9 cellular contexts compared by ENCODE assay signal in genomic region chr20:3805594-3806264, GRCh38. TPM values are rescaled to one million over a fixed set of nuclear protein-coding genes. Genes with fewer than 3 reads are reported as not detected.
A peak's percentile ranks its signal among the peaks of the same experiment; 100 is the strongest.
DNase-seq lines count a peak whose midpoint lies in the region; ATAC-seq and TF ChIP-seq lines count a peak whose summit lies in the region.
"Had no signal": no experiment of that assay in that cellular context is flagged by ENCODE, and none has a peak within 500 bp of the region (broad histone marks: within the 10 kb centered on the region; RNA-seq: fewer than 3 reads in every experiment).

No MANE protein-coding gene starts in this region.

- H3K4me3 ChIP-seq in AG04450 (ENCODE audit: low read depth, low read length), result no peak overlapping the region
- no peak overlapping the region for H3K4me3 ChIP-seq in NB4 (ENCODE audit: low read depth, low read length)
- H3K4me3 ChIP-seq in coronary artery, result peak overlapping the region; percentile 15
- H3K4me3 ChIP-seq in testis, result no peak overlapping the region

- intact Hi-C loops in testis (cut with DNase I; ENCODE audit: low total_unique reads), result no loop called here

- WGBS in testis, 2 donors, result 94 to 95% methylated on average over 8 of the region's 8 CpGs

- CTCF ChIA-PET in AG04450 (lab: Charles Lee), result interaction anchor here (1.6 kb wide), 1 partner anchor 15 kb away, joined by 5 read pairs; the partner anchor contains the start of gene AP5S1

- ATAC-seq in HG03378 (IDR thresholded peaks at IDR 0.05; ENCODE audit: unreplicated experiment), result no peak
- ATAC-seq: left lobe of liver had no signal

- H3K27ac ChIP-seq in AG04450 (ENCODE audit: low read depth, low read length), result peak overlapping the region; percentile 99
- H3K27ac ChIP-seq in coronary artery, result peak overlapping the region; percentile 93 to 95
- H3K27ac ChIP-seq in testis, result peak overlapping the region in 1 of 2 donors; percentile 91

- TF ChIP-seq CTCF in AG04450 (IDR thresholded peaks at IDR 0.05; ENCODE audit: low read depth, low read length) (no peak), NB4 (IDR thresholded peaks at IDR 0.05; ENCODE audit: low read depth, low read length) (no peak), coronary artery (IDR thresholded peaks at IDR 0.05) (no peak), testis (IDR thresholded peaks at IDR 0.05) (no peak)

- H3K27me3 ChIP-seq in AG04450 (ENCODE audit: control insufficient read depth, insufficient read depth, low read length) (no peaks in the 10 kb centered on the region), testis (no peaks in the 10 kb centered on the region)

- H3K36me3 ChIP-seq in testis (ENCODE audit: low read depth, missing control alignments), result no peaks in the 10 kb centered on the region

- DNase-seq in AG04450 (ENCODE audit: low read depth, low spot score) (no peak), NB4 (ENCODE audit: low read depth) (peak; percentile 49), coronary artery (ENCODE audit: low spot score) (no peak), myocyte (ENCODE audit: low read depth) (peak; percentile 59), testis (no peak), GDM1 (lab: John Stamatoyannopoulos, UW) (no peak), ureter (ENCODE audit: low spot score) (no peak)

- H3K4me1 ChIP-seq in testis, result peaks cover 27% of the 10 kb centered on the region

- POLR2A ChIA-PET in AG04450 (lab: Yijun Ruan, JAX), result interaction anchor here (1.0 to 2.1 kb wide), 2 partner anchors 10 to 15 kb away, joined by 3 to 5 read pairs; partner anchors contain the start of genes AP5S1 and CDC25B

- TF ChIP-seq POLR2A in NB4 (IDR thresholded peaks at IDR 0.05; ENCODE audit: extremely low read depth, insufficient read length), result no peak
- no peak for TF ChIP-seq POLR2A in testis (IDR thresholded peaks at IDR 0.05)

- no peaks in the 10 kb centered on the region; the same call in 1 of the 2 replicates for H3K9me3 ChIP-seq in AG04450 (ENCODE audit: control insufficient read depth, insufficient read depth, low read length)
- H3K9me3 ChIP-seq in testis, result no peaks in the 10 kb centered on the region

RNA-seq across cellular contexts. Expression of gene CDC25B, which starts 9.6 kb away (rescaled TPM):
- polyA plus RNA-seq in AG04450 (2011; rRNA removed) (57.3 and 58.9 TPM in 2 replicates), testis (ENCODE audit: insufficient read depth, low read depth, low replicate concordance) (14.4 TPM)
- polyA minus RNA-seq in AG04450 (2011; rRNA and poly(A)+ RNA removed), result 41.1 and 48.7 TPM in 2 replicates
- total RNA-seq in myocyte (127 and 211 TPM in 2 replicates), testis (10 to 100 TPM; 25.4 to 45.6 TPM), ureter (16.6 TPM)
- 84.8 TPM for polyA plus RNA-seq in myocyte (2012)

RNA-seq across cellular contexts. Expression of gene AP5S1, which starts 14.6 kb away (rescaled TPM):
- polyA plus RNA-seq in AG04450 (2011; rRNA removed) (7.8 and 11.7 TPM in 2 replicates), testis (ENCODE audit: insufficient read depth, low read depth, low replicate concordance) (26.0 TPM)
- polyA minus RNA-seq in AG04450 (2011; rRNA and poly(A)+ RNA removed), result 10.3 and 14.3 TPM in 2 replicates
- total RNA-seq in myocyte (23.8 and 24.6 TPM in 2 replicates), testis (10 to 100 TPM; 25.9 to 26.6 TPM), ureter (13.6 TPM)
- 21.3 TPM for polyA plus RNA-seq in myocyte (2012)

RNA-seq across cellular contexts. Expression of gene CENPB, which starts 19.2 kb away (rescaled TPM):
- polyA plus RNA-seq in AG04450 (2011; rRNA removed), result 29.7 and 37.0 TPM in 2 replicates
- 40.4 and 42.7 TPM in 2 replicates for polyA minus RNA-seq in AG04450 (2011; rRNA and poly(A)+ RNA removed)
- 86.0 and 88.2 TPM in 2 replicates for total RNA-seq in myocyte
- 78.8 TPM for polyA plus RNA-seq in myocyte (2012)
- total RNA-seq in testis, result 10 to 100 TPM; 32.2 to 44.1 TPM
- 24.8 TPM for polyA plus RNA-seq in testis (ENCODE audit: insufficient read depth, low read depth, low replicate concordance)
- 84.1 TPM for total RNA-seq in ureter

RNA-seq across cellular contexts. Expression of gene SPEF1, which starts 24.5 kb away (rescaled TPM):
- polyA plus RNA-seq in AG04450 (2011; rRNA removed) (0.12 TPM in 2 replicates), testis (ENCODE audit: insufficient read depth, low read depth, low replicate concordance) (28.8 TPM)
- not detected in 2 replicates for polyA minus RNA-seq in AG04450 (2011; rRNA and poly(A)+ RNA removed)
- total RNA-seq in myocyte (0.11 TPM in 1 of 2 replicates, not detected in the other), testis (10 to 100 TPM in 1 of 2 donors, 1 to 10 TPM in 1; 9.8 to 12.1 TPM), ureter (0.29 TPM)
- polyA plus RNA-seq in myocyte (2012), result 0.61 TPM

RNA-seq across cellular contexts. Expression of gene ADISSP, which starts 38.2 kb away (rescaled TPM):
- polyA plus RNA-seq in AG04450 (2011; rRNA removed) (22.6 and 29.2 TPM in 2 replicates), testis (ENCODE audit: insufficient read depth, low read depth, low replicate concordance) (36.5 TPM)
- polyA minus RNA-seq in AG04450 (2011; rRNA and poly(A)+ RNA removed), result 19.2 and 21.7 TPM in 2 replicates
- total RNA-seq in myocyte (40.8 and 42.4 TPM in 2 replicates), testis (10 to 100 TPM; 17.6 to 19.7 TPM), ureter (36.6 TPM)
- polyA plus RNA-seq in myocyte (2012), result 45.0 TPM

Comparison
In these comparisons a context has a peak if more than half of its experiments do, and no peak if none do; other contexts are left out.
1. DNase-seq: peak in NB4 (single experiment) and myocyte (single experiment); none in AG04450 (single experiment), coronary artery (single experiment), testis (single experiment), GDM1 (single experiment) and ureter (single experiment).